In genomic region chr7:26368542-26368941, GRCh38 we compare ENCODE assay signal across 21 cellular contexts.
DNase-seq lines count a peak whose midpoint lies in the region; ATAC-seq, FAIRE-seq and TF ChIP-seq lines count a peak whose summit lies in the region.
"Had no signal": no experiment of that assay in that cellular context is flagged by ENCODE, and none has a peak within 500 bp of the region (broad histone marks: within the 10 kb centered on the region; RNA-seq: fewer than 3 reads in every experiment).

No MANE protein-coding gene starts in this region.

- no peaks in the 10 kb centered on the region for H3F3A ChIP-seq in OCI-LY1 (ENCODE audit: insufficient read depth, low read length)

- H3K4me3 ChIP-seq in OCI-LY1 (ENCODE audit: low read depth, low read length, poor library complexity, severe bottlenecking), result no peak overlapping the region
- no peak overlapping the region for H3K4me3 ChIP-seq in endothelial cell of umbilical vein (replicated peaks in 1 of 3; ENCODE audit: insufficient read depth in 1 of 3, low read depth in 1 of 3, low read length in 3 of 3)
- H3K4me3 ChIP-seq: lung, sigmoid colon, vagina had no signal

- no peak overlapping the region for H3K27ac ChIP-seq in OCI-LY1 (ENCODE audit: low read depth, low read length, poor library complexity, severe bottlenecking)
- H3K27ac ChIP-seq in endothelial cell of umbilical vein (ENCODE audit: insufficient read depth, low read depth, low read length), result no peak overlapping the region
- H3K27ac ChIP-seq: epithelial cell of prostate, sigmoid colon, vagina, WERI-Rb-1 had no signal

- DNase-seq in H4 (ENCODE audit: low spot score) (peak; percentile 54), endothelial cell of umbilical vein (ENCODE audit: low read depth, low spot score) (peak; percentile 40), NCI-H2196 (lab: John Stamatoyannopoulos, UW; ENCODE audit: unreplicated experiment) (no peak)
- DNase-seq in activated naive CD4-positive, alpha-beta T cell (lab: John Stamatoyannopoulos, UW), result no peak
- DNase-seq in activated CD8-positive, alpha-beta T cell treated with anti-CD3 and anti-CD28 coated beads for 36 hours, result no peak
- DNase-seq: caudate nucleus; NCI-H1092; NCI-H524 treated with DMSO at 0.1 percent for 48 hours; sigmoid colon; stimulated activated naive CD4-positive, alpha-beta T cell treated with Interleukin-2 at 50 U/mL for 16 hours; WERI-Rb-1 had no signal

- H3K9me3 Mint-ChIP-seq in activated CD8-positive, alpha-beta T cell treated with anti-CD3 and anti-CD28 coated beads for 36 hours, result no peaks in the 10 kb centered on the region
- H3K9me3 Mint-ChIP-seq: neural crest cell had no signal

- CTCF ChIA-PET in endothelial cell of umbilical vein (lab: Charles Lee), result interaction anchor here (0.9 to 2.9 kb wide), 39 partner anchors 9 to 818 kb away, joined by 3 to 345 read pairs (median 10); partner anchors contain the start of genes HNRNPA2B1, HOXA5 and HOXA9
- CTCF ChIA-PET in activated CD8-positive, alpha-beta T cell treated with anti-CD3 and anti-CD28 coated beads for 36 hours (lab: Charles Lee), result interaction anchor here (0.8 to 2.9 kb wide), 14 partner anchors 10 to 793 kb away, joined by 3 to 29 read pairs (median 12); no protein-coding TSS in a partner anchor

- dilution Hi-C loops in endothelial cell of umbilical vein (cut with MboI; ENCODE audit: extremely low pct_ligation_motif_present, low sequenced_read_pairs), result no loop called here

- TF ChIP-seq CTCF in OCI-LY1 (IDR thresholded peaks at IDR 0.05; ENCODE audit: low read length), result peak; percentile 28
- no peak for TF ChIP-seq CTCF in endothelial cell of umbilical vein (IDR thresholded peaks at IDR 0.05; ENCODE audit: extremely low read depth in 1 of 2, insufficient read depth in 1 of 2, low read depth in 1 of 2, low read length in 2 of 2)
- TF ChIP-seq CTCF in activated CD8-positive, alpha-beta T cell treated with anti-CD3 and anti-CD28 coated beads for 36 hours (IDR thresholded peaks at IDR 0.05), result no peak

- no peak overlapping the region for H3K27ac Mint-ChIP-seq in activated CD8-positive, alpha-beta T cell treated with anti-CD3 and anti-CD28 coated beads for 36 hours
- H3K27ac Mint-ChIP-seq: activated naive CD8-positive, alpha-beta T cell; B cell had no signal

- H3K27me3 Mint-ChIP-seq in activated CD8-positive, alpha-beta T cell treated with anti-CD3 and anti-CD28 coated beads for 36 hours, result no peaks in the 10 kb centered on the region
- H3K27me3 Mint-ChIP-seq: B cell had no signal

- no peak overlapping the region for H3K4me3 Mint-ChIP-seq in activated CD8-positive, alpha-beta T cell treated with anti-CD3 and anti-CD28 coated beads for 36 hours
- H3K4me3 Mint-ChIP-seq: activated naive CD8-positive, alpha-beta T cell; B cell; neural crest cell had no signal

- H3K9me3 ChIP-seq in OCI-LY1 (ENCODE audit: low read length) (no peaks in the 10 kb centered on the region), endothelial cell of umbilical vein (replicated peaks; ENCODE audit: control insufficient read depth, insufficient read depth, low read length) (no peaks in the 10 kb centered on the region)
- H3K9me3 ChIP-seq: sigmoid colon, vagina had no signal

- H3K9ac ChIP-seq in OCI-LY1 (ENCODE audit: low read length) (no peak overlapping the region), endothelial cell of umbilical vein (replicated peaks; ENCODE audit: extremely low read depth, insufficient read depth, low read length) (no peak overlapping the region)

- no peaks in the 10 kb centered on the region for H3K79me2 ChIP-seq in OCI-LY1 (ENCODE audit: insufficient read depth, low read length)
- no peaks in the 10 kb centered on the region for H3K79me2 ChIP-seq in endothelial cell of umbilical vein (ENCODE audit: control insufficient read depth, insufficient read depth, low read length)

- H3K27me3 ChIP-seq in OCI-LY1 (ENCODE audit: insufficient read depth, low read length) (no peaks in the 10 kb centered on the region), endothelial cell of umbilical vein (ENCODE audit: control insufficient read depth in 2 of 2, insufficient read depth in 2 of 2, low read length in 2 of 2) (no peaks in the 10 kb centered on the region)
- H3K27me3 ChIP-seq: vagina had no signal

- POLR2A ChIA-PET in endothelial cell of umbilical vein (lab: Charles Lee), result interaction anchor here (1.4 kb wide), 1 partner anchor 169 kb away, joined by 3 read pairs; no protein-coding TSS in a partner anchor
- POLR2A ChIA-PET in activated CD8-positive, alpha-beta T cell treated with anti-CD3 and anti-CD28 coated beads for 36 hours (lab: Charles Lee), result no interaction called here

- no peaks in the 10 kb centered on the region for H3K9me2 ChIP-seq in OCI-LY1 (ENCODE audit: low read depth, low read length)

- no peak for TF ChIP-seq POLR2A in endothelial cell of umbilical vein (IDR thresholded peaks at IDR 0.05; ENCODE audit: low read depth, low read length)

- H3K4me2 ChIP-seq in OCI-LY1 (ENCODE audit: low read length) (no peak overlapping the region), endothelial cell of umbilical vein (ENCODE audit: insufficient read depth, low read length) (no peak overlapping the region)

- H2AFZ ChIP-seq in OCI-LY1 (ENCODE audit: low read length) (no peak overlapping the region), endothelial cell of umbilical vein (ENCODE audit: low read depth, low read length) (no peak overlapping the region)

- no TSS peak for BruUV-seq in endothelial cell of umbilical vein (replicated peaks; lab: Mats Ljungman, UMichigan)

- no peaks in the 10 kb centered on the region for H4K20me1 ChIP-seq in OCI-LY1 (ENCODE audit: insufficient read depth, low read length)
- no peaks in the 10 kb centered on the region for H4K20me1 ChIP-seq in endothelial cell of umbilical vein (replicated peaks; ENCODE audit: control insufficient read depth, extremely low read depth, insufficient read depth, low read length)

- peak; percentile 78 for FAIRE-seq in A204.1 (lab: Jason Lieb, UNC)
- FAIRE-seq in endothelial cell of umbilical vein (lab: Jason Lieb, UNC), result no peak
- FAIRE-seq: H54 had no signal

- ATAC-seq in HG03196 (IDR thresholded peaks at IDR 0.05; ENCODE audit: unreplicated experiment), result no peak
- no peak for ATAC-seq in activated CD8-positive, alpha-beta T cell treated with anti-CD3 and anti-CD28 coated beads for 36 hours

- intact Hi-C loops in endothelial cell of umbilical vein (cut with micrococcal nuclease), result loop anchor here (5.0 kb wide), 2 partner anchors 91 to 216 kb away; partner anchors contain the start of gene NFE2L3
- intact Hi-C loops in activated CD8-positive, alpha-beta T cell treated with anti-CD3 and anti-CD28 coated beads for 36 hours (cut with micrococcal nuclease), result loop anchor here (5.0 to 10.0 kb wide), 4 partner anchors 76 to 476 kb away; partner anchors contain the start of genes CBX3, HNRNPA2B1 and SNX10

- H3K4me1 ChIP-seq in OCI-LY1 (ENCODE audit: insufficient read depth, low read length, severe bottlenecking) (peaks cover 23% of the 10 kb centered on the region), endothelial cell of umbilical vein (ENCODE audit: control insufficient read depth, extremely low read depth, insufficient read depth, low read length) (peaks cover 34% of the 10 kb centered on the region)
- H3K4me1 ChIP-seq: vagina had no signal

- no peaks in the 10 kb centered on the region for H3K9me1 ChIP-seq in endothelial cell of umbilical vein (replicated peaks; ENCODE audit: control insufficient read depth, extremely low read depth, insufficient read depth, low read length)

- H3K4me1 Mint-ChIP-seq in activated CD8-positive, alpha-beta T cell treated with anti-CD3 and anti-CD28 coated beads for 36 hours (ENCODE audit: low read depth), result peaks cover 9% of the 10 kb centered on the region

- peaks cover 20% of the 10 kb centered on the region for H3K36me3 Mint-ChIP-seq in activated CD8-positive, alpha-beta T cell treated with anti-CD3 and anti-CD28 coated beads for 36 hours (ENCODE audit: low read depth)

- H3K36me3 ChIP-seq in OCI-LY1 (ENCODE audit: insufficient read depth, low read length), result peaks cover 64% of the 10 kb centered on the region
- H3K36me3 ChIP-seq in endothelial cell of umbilical vein (ENCODE audit: control insufficient read depth in 2 of 2, extremely low read depth in 1 of 2, insufficient read depth in 2 of 2, low read length in 2 of 2), result no peaks in the 10 kb centered on the region
- H3K36me3 ChIP-seq: sigmoid colon, vagina, WERI-Rb-1 had no signal

TF ChIP-seq in endothelial cell of umbilical vein, 7 proteins besides CTCF, POLR2A, EP300 and RAD21:
- TF ChIP-seq, protein P1, sequence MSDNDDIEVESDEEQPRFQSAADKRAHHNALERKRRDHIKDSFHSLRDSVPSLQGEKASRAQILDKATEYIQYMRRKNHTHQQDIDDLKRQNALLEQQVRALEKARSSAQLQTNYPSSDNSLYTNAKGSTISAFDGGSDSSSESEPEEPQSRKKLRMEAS (IDR thresholded peaks at IDR 0.05; ENCODE audit: insufficient read depth, insufficient read length), result no peak
- TF ChIP-seq POLR2AphosphoS5 (IDR thresholded peaks at IDR 0.05; ENCODE audit: insufficient read depth, low read depth, low read length) (no peak), EZH2 (IDR thresholded peaks at IDR 0.05; ENCODE audit: borderline replicate concordance, low read depth, low read length, severe bottlenecking) (no peak), FOS (IDR thresholded peaks at IDR 0.05; ENCODE audit: borderline replicate concordance, insufficient read depth, low read length) (no peak), GATA2 (IDR thresholded peaks at IDR 0.05; ENCODE audit: insufficient read depth, insufficient read length, low read depth, low read length) (no peak), JUN (IDR thresholded peaks at IDR 0.05; ENCODE audit: borderline replicate concordance, insufficient read depth, insufficient read length, low read depth) (no peak), MYC (IDR thresholded peaks at IDR 0.05; ENCODE audit: low read depth, low read length) (no peak)
TF ChIP-seq in endothelial cell of umbilical vein: peak in this region for 0.

Comparison
In these comparisons a context has a peak if more than half of its experiments do, and no peak if none do; other contexts are left out.
1. DNase-seq: peak in H4 (single experiment) and endothelial cell of umbilical vein (single experiment); none in activated naive CD4-positive, alpha-beta T cell (0 of 4), activated CD8-positive, alpha-beta T cell treated with anti-CD3 and anti-CD28 coated beads for 36 hours (single experiment) and NCI-H2196 (single experiment).